ENCODE assay signal across 24 cellular contexts in the genomic region with DNA sequence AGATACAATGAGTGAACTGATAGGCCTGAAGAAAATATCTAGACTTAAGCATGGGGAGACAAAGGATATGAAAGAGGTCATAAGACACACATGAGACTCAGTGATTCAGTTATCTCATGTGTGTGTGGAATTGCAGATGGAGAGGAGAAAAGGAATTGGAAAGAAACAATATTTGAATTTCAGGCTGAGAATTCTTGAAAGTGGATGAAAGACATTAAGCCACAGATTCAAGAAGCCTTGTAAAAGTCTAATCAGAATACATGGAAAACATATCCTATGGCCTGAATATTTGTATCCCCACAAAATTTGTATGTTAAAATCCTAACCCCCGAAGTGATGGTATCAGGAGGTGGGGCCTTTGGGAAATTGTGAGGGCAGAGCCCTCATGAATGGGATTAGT. TPM values are rescaled to one million over a fixed set of nuclear protein-coding genes. Genes with fewer than 3 reads are reported as not detected.
DNase-seq lines count a peak whose midpoint lies in the region; ATAC-seq and TF ChIP-seq lines count a peak whose summit lies in the region.
"Had no signal": no experiment of that assay in that cellular context is flagged by ENCODE, and none has a peak within 500 bp of the region (broad histone marks: within the 10 kb centered on the region; RNA-seq: fewer than 3 reads in every experiment).

No MANE protein-coding gene starts in this region.

- no peak overlapping the region for H3K4me3 ChIP-seq in GM23338
- no peak overlapping the region for H3K4me3 ChIP-seq in transverse colon
- H3K4me3 ChIP-seq: BLaER1, GM12878 had no signal

- no peaks in the 10 kb centered on the region for H3K9me3 ChIP-seq in transverse colon
- H3K9me3 ChIP-seq: BE2C had no signal

- TF ChIP-seq POLR2A in transverse colon (IDR thresholded peaks at IDR 0.05): no peak

- no peaks in the 10 kb centered on the region for H3F3A ChIP-seq in GM23338 (replicated peaks; ENCODE audit: low read depth)

- H3K79me2 ChIP-seq in GM23338 (replicated peaks; ENCODE audit: insufficient read depth): no peaks in the 10 kb centered on the region

- intact Hi-C loops in transverse colon (cut with DNase I; ENCODE audit: low total_unique reads): no loop called here

- no peak overlapping the region for H3K4me3 Mint-ChIP-seq in GM23338
- no peak overlapping the region for H3K4me3 Mint-ChIP-seq in activated naive CD8-positive, alpha-beta T cell treated with anti-CD3 and anti-CD28 coated beads for 36 hours
- H3K4me3 Mint-ChIP-seq: CD14-positive monocyte; CD4-positive, alpha-beta memory T cell; CD4-positive, CD25-positive, alpha-beta regulatory T cell; CD8-positive, alpha-beta memory T cell had no signal

- no peaks in the 10 kb centered on the region for H3K4me1 Mint-ChIP-seq in GM23338
- no peaks in the 10 kb centered on the region for H3K4me1 Mint-ChIP-seq in activated naive CD8-positive, alpha-beta T cell treated with anti-CD3 and anti-CD28 coated beads for 36 hours
- H3K4me1 Mint-ChIP-seq: CD4-positive, alpha-beta memory T cell; CD4-positive, CD25-positive, alpha-beta regulatory T cell; CD8-positive, alpha-beta memory T cell had no signal

- H3K27ac Mint-ChIP-seq in GM23338: no peak overlapping the region
- H3K27ac Mint-ChIP-seq in activated naive CD8-positive, alpha-beta T cell treated with anti-CD3 and anti-CD28 coated beads for 36 hours: no peak overlapping the region
- H3K27ac Mint-ChIP-seq: CD4-positive, alpha-beta memory T cell; CD4-positive, CD25-positive, alpha-beta regulatory T cell had no signal

- H3K4me1 ChIP-seq in GM23338 (ENCODE audit: insufficient read depth) (no peaks in the 10 kb centered on the region), transverse colon (no peaks in the 10 kb centered on the region)
- H3K4me1 ChIP-seq: BE2C had no signal

- H3K27ac ChIP-seq in GM23338 (ENCODE audit: low read depth) (peak overlapping the region; percentile 35; the same call in 1 of the 2 replicates), transverse colon (no peak overlapping the region)
- H3K27ac ChIP-seq: BLaER1 had no signal

- H3K27me3 ChIP-seq in GM23338 (ENCODE audit: insufficient read depth): no peaks in the 10 kb centered on the region
- H3K27me3 ChIP-seq in transverse colon: no peaks in the 10 kb centered on the region
- H3K27me3 ChIP-seq: BE2C, BLaER1 had no signal

- no peak for DNase-seq in GM23338 (ENCODE audit: low spot score)
- DNase-seq in foreskin melanocyte: peak; percentile 8
- DNase-seq in activated naive CD8-positive, alpha-beta T cell treated with anti-CD3 and anti-CD28 coated beads for 36 hours: no peak
- no peak for DNase-seq in transverse colon
- DNase-seq: 8988T; ACHN; BE2C; C1 segment of cervical spinal cord; CD4-positive, alpha-beta memory T cell; CD4-positive, CD25-positive, alpha-beta regulatory T cell; CD8-positive, alpha-beta memory T cell; COR-L47; DMS 273 treated with DMSO at 0.1 percent for 48 hours; DMS153; DMS53; DMS79; DND-41; EL; GDM1 had no signal

- no peak for ATAC-seq in GM23338
- no peak for ATAC-seq in GM21717 (IDR thresholded peaks at IDR 0.05; ENCODE audit: unreplicated experiment)
- ATAC-seq: GM12878 had no signal

- no peak overlapping the region for H2AFZ ChIP-seq in GM23338

- H3K9me2 ChIP-seq in GM23338 (ENCODE audit: insufficient read depth): no peaks in the 10 kb centered on the region

- in situ Hi-C loops in transverse colon (cut with MboI; ENCODE audit: low pct_ligation_motif_present in 1 of 4, low pct_unique_long_range_greater_than_20kb in 1 of 4, low sequenced_read_pairs in 3 of 4): no loop called here

- H3K36me3 ChIP-seq in GM23338 (ENCODE audit: insufficient read depth) (peaks cover 7% of the 10 kb centered on the region), transverse colon (peaks cover 0 to 8% (median 0%) of the 10 kb centered on the region in 4 donors)
- H3K36me3 ChIP-seq: BE2C, BLaER1 had no signal

- TF ChIP-seq CTCF in GM23338 (conservative IDR thresholded peaks at IDR 0.05; ENCODE audit: low read depth in 2 of 2) (no peak), transverse colon (IDR thresholded peaks at IDR 0.05) (no peak)

- peaks cover 2% of the 10 kb centered on the region for H3K36me3 Mint-ChIP-seq in GM23338 (ENCODE audit: low read depth)
- H3K36me3 Mint-ChIP-seq in activated naive CD8-positive, alpha-beta T cell treated with anti-CD3 and anti-CD28 coated beads for 36 hours: peaks cover 2% of the 10 kb centered on the region
- H3K36me3 Mint-ChIP-seq: CD14-positive monocyte; CD4-positive, alpha-beta memory T cell; CD4-positive, CD25-positive, alpha-beta regulatory T cell; CD8-positive, alpha-beta memory T cell had no signal

- no peaks in the 10 kb centered on the region for H4K20me1 ChIP-seq in GM23338 (replicated peaks; ENCODE audit: insufficient read depth)
- H4K20me1 ChIP-seq: BLaER1 had no signal

- no peak overlapping the region for H3K4me2 ChIP-seq in GM23338
- H3K4me2 ChIP-seq: BLaER1 had no signal

- H3K9me3 Mint-ChIP-seq in GM23338: no peaks in the 10 kb centered on the region
- H3K9me3 Mint-ChIP-seq in activated naive CD8-positive, alpha-beta T cell treated with anti-CD3 and anti-CD28 coated beads for 36 hours: peaks cover 4% of the 10 kb centered on the region

- 83% methylated on average over 1 of the region's 1 CpG; no CpG with 5 or more reads in 1 of the 2 donors for WGBS in transverse colon (ENCODE audit: low coverage in 1 of 2), 2 donors

- peaks cover 5% of the 10 kb centered on the region for H3K27me3 Mint-ChIP-seq in GM23338 (ENCODE audit: insufficient read depth, low read depth, poor library complexity)
- no peaks in the 10 kb centered on the region for H3K27me3 Mint-ChIP-seq in activated naive CD8-positive, alpha-beta T cell treated with anti-CD3 and anti-CD28 coated beads for 36 hours

- TF ChIP-seq EP300 in transverse colon (IDR thresholded peaks at IDR 0.05; ENCODE audit: low read depth): no peak

TF ChIP-seq in GM23338, 12 proteins besides CTCF, POLR2A, EP300 and RAD21:
- TF ChIP-seq ZNF331 (CRISPR knock-in tag; IDR thresholded peaks at IDR 0.05; ENCODE audit: low read depth) (no peak), STAT1 (IDR thresholded peaks at IDR 0.05; ENCODE audit: unreplicated experiment) (no peak)
- TF ChIP-seq, protein P1, sequence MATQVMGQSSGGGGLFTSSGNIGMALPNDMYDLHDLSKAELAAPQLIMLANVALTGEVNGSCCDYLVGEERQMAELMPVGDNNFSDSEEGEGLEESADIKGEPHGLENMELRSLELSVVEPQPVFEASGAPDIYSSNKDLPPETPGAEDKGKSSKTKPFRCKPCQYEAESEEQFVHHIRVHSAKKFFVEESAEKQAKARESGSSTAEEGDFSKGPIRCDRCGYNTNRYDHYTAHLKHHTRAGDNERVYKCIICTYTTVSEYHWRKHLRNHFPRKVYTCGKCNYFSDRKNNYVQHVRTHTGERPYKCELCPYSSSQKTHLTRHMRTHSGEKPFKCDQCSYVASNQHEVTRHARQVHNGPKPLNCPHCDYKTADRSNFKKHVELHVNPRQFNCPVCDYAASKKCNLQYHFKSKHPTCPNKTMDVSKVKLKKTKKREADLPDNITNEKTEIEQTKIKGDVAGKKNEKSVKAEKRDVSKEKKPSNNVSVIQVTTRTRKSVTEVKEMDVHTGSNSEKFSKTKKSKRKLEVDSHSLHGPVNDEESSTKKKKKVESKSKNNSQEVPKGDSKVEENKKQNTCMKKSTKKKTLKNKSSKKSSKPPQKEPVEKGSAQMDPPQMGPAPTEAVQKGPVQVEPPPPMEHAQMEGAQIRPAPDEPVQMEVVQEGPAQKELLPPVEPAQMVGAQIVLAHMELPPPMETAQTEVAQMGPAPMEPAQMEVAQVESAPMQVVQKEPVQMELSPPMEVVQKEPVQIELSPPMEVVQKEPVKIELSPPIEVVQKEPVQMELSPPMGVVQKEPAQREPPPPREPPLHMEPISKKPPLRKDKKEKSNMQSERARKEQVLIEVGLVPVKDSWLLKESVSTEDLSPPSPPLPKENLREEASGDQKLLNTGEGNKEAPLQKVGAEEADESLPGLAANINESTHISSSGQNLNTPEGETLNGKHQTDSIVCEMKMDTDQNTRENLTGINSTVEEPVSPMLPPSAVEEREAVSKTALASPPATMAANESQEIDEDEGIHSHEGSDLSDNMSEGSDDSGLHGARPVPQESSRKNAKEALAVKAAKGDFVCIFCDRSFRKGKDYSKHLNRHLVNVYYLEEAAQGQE (IDR thresholded peaks at IDR 0.05; ENCODE audit: unreplicated experiment): no peak

RNA-seq across cellular contexts. Expression of a gene that starts 28.3 kb away (rescaled TPM):
- 28.8 and 31.3 TPM in 2 replicates for total RNA-seq in GM23338 (2014; rRNA removed; shearing (Covaris generic))
- 27.3 and 29.0 TPM in 2 replicates for polyA plus RNA-seq in GM23338 (2016; fragmentation: Nextera tagmentation; extraction: Ambion mirVana)
- total RNA-seq in activated naive CD8-positive, alpha-beta T cell treated with anti-CD3 and anti-CD28 coated beads for 36 hours: under 1 TPM; 0.19 to 0.28 TPM
- 10 to 100 TPM in 3 of 4 donors, 1 to 10 TPM in 1; 8.1 to 37.0 (median 17.3) TPM for total RNA-seq in transverse colon
- total RNA-seq: CD4-positive, alpha-beta memory T cell; CD8-positive, alpha-beta memory T cell; G401 had no signal
- polyA plus RNA-seq: CD4-positive, alpha-beta memory T cell; CD4-positive, CD25-positive, alpha-beta regulatory T cell; CD8-positive, alpha-beta memory T cell had no signal

Comparison
In these comparisons a context has a peak if more than half of its experiments do, and no peak if none do; other contexts are left out.
1. RNA of a gene that starts 28.3 kb away (total RNA-seq): 28.8 to 31.3 TPM in GM23338 and 8.1 to 37.0 TPM in transverse colon; 0.19 to 0.28 TPM in activated naive CD8-positive, alpha-beta T cell treated with anti-CD3 and anti-CD28 coated beads for 36 hours; every median in the first group is over 4 times any median in the second.